Comparison of ENCODE assay signal across 13 cellular contexts in genomic region chr3:115169808-115170207, GRCh38. TPM values are rescaled to one million over a fixed set of nuclear protein-coding genes. Genes with fewer than 3 reads are reported as not detected.
DNase-seq lines count a peak whose midpoint lies in the region; ATAC-seq and TF ChIP-seq lines count a peak whose summit lies in the region.
"Had no signal": no experiment of that assay in that cellular context is flagged by ENCODE, and none has a peak within 500 bp of the region (broad histone marks: within the 10 kb centered on the region; RNA-seq: fewer than 3 reads in every experiment).

No MANE protein-coding gene starts in this region.

- no peak for ATAC-seq in GM18498 (IDR thresholded peaks at IDR 0.05; ENCODE audit: unreplicated experiment)

- no peak overlapping the region for H3K27ac ChIP-seq in C4-2B
- no peak overlapping the region for H3K27ac ChIP-seq in breast epithelium
- no peak overlapping the region for H3K27ac ChIP-seq in neural cell (ENCODE audit: low read length)

- no peak overlapping the region for H2AFZ ChIP-seq in neural cell (ENCODE audit: low read depth, low read length)

- TF ChIP-seq CTCF in C4-2B (conservative IDR thresholded peaks at IDR 0.05) = peak; percentile 43
- peak in 2 of 3 donors; percentile 34 to 36 for TF ChIP-seq CTCF in breast epithelium (IDR thresholded peaks at IDR 0.05)
- TF ChIP-seq CTCF in neural cell (IDR thresholded peaks at IDR 0.05; ENCODE audit: poor library complexity, severe bottlenecking) = peak; percentile 45

- peak; percentile 8 for DNase-seq in KBM-7
- DNase-seq in breast epithelium (ENCODE audit: low spot score in 2 of 2) = no peak
- no peak for DNase-seq in NCI-H774 (lab: John Stamatoyannopoulos, UW)
- DNase-seq in NCI-H187 treated with DMSO at 0.1 percent for 48 hours (lab: John Stamatoyannopoulos, UW) = no peak
- DNase-seq in anterior cingulate cortex (lab: John Stamatoyannopoulos, UW) = no peak
- DNase-seq: activated effector memory CD4-positive, alpha-beta T cell treated with anti-CD3 and anti-CD28 coated beads, Interleukin-2, amount 50 U/mL, for 16 hours; effector memory CD4-positive, alpha-beta T cell; GF-D8; NCI-H524 treated with DMSO at 0.1 percent for 48 hours; nucleus accumbens had no signal

- no peaks in the 10 kb centered on the region for H3K4me1 ChIP-seq in breast epithelium

- H3K36me3 ChIP-seq in breast epithelium = no peaks in the 10 kb centered on the region
- no peaks in the 10 kb centered on the region for H3K36me3 ChIP-seq in neural cell (ENCODE audit: insufficient read depth, low read length)

- H3K4me3 ChIP-seq in breast epithelium = no peak overlapping the region
- no peak overlapping the region for H3K4me3 ChIP-seq in neural cell (ENCODE audit: low read length)

- H3K27me3 ChIP-seq in breast epithelium = no peaks in the 10 kb centered on the region
- H3K27me3 ChIP-seq in neural cell (ENCODE audit: insufficient read depth, low read depth, low read length) = no peaks in the 10 kb centered on the region

- H3K9me3 ChIP-seq in breast epithelium = no peaks in the 10 kb centered on the region
- no peaks in the 10 kb centered on the region for H3K9me3 ChIP-seq in neural cell (ENCODE audit: low read length)

- in situ Hi-C loops in KBM-7 (cut with MboI; ENCODE audit: low pct_unique_long_range_greater_than_20kb, low sequenced_read_pairs) = no loop called here

- H3F3A ChIP-seq in neural cell (ENCODE audit: insufficient read depth, low read length, poor library complexity, severe bottlenecking) = no peaks in the 10 kb centered on the region

- no peaks in the 10 kb centered on the region for H3K79me2 ChIP-seq in neural cell (replicated peaks; ENCODE audit: insufficient read depth, low read length)

- no peak for TF ChIP-seq EP300 in neural cell (conservative IDR thresholded peaks at IDR 0.05; ENCODE audit: poor library complexity, severe bottlenecking)

- TF ChIP-seq RAD21 in neural cell (conservative IDR thresholded peaks at IDR 0.05) = peak; percentile 50

- no peak for TF ChIP-seq POLR2A in breast epithelium (IDR thresholded peaks at IDR 0.05)

- H3K4me2 ChIP-seq in neural cell (ENCODE audit: low read length) = no peak overlapping the region

- H4K20me1 ChIP-seq in neural cell (ENCODE audit: insufficient read depth) = no peaks in the 10 kb centered on the region

- intact Hi-C loops in breast epithelium (cut with DNase I; ENCODE audit: low total_unique reads) = no loop called here

- no peak overlapping the region for H3K9ac ChIP-seq in neural cell (ENCODE audit: low read length)

- no peaks in the 10 kb centered on the region for H3K9me2 ChIP-seq in neural cell (ENCODE audit: insufficient read depth, low read length)

TF ChIP-seq in neural cell, 6 proteins besides CTCF, POLR2A, EP300 and RAD21:
- peak; percentile 50 for TF ChIP-seq SMC3 (conservative IDR thresholded peaks at IDR 0.05; ENCODE audit: poor library complexity)
- no peak for TF ChIP-seq REST (IDR thresholded peaks at IDR 0.05; ENCODE audit: borderline replicate concordance)
- no peak for TF ChIP-seq POLR2AphosphoS5 (IDR thresholded peaks at IDR 0.05)

RNA-seq across cellular contexts. Expression of gene ZBTB20, which starts 22.7 kb away (rescaled TPM):
- total RNA-seq in breast epithelium = 100 to 1,000 TPM in 2 of 3 donors, 10 to 100 TPM in 1; 62.9 to 150 (median 109) TPM
- 2.9 and 4.8 TPM in 2 replicates for polyA plus RNA-seq in neural cell
- polyA minus RNA-seq in neural cell = 71.3 and 85.9 TPM in 2 replicates
